In the genomic region with DNA sequence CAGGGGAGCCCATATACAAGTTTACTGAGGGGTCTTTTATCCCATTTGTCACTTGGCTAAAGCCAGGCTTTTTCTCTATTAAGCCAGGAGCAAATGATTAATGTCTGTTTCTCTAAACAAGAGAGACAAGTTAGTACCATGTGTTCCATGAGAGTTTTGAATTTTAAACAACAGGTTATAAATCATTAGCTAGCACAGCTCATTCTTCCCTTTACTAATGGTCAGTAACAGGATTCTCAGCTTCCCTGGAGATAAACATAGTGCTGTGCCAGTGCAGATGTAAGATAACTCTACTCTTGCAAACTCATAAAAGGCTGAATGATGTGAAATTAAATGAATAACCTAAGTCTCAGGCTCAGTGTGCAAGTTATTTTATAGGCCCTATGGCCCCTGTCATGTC, we compare ENCODE assay signal across 16 cellular contexts.
DNase-seq lines count a peak whose midpoint lies in the region; ATAC-seq and TF ChIP-seq lines count a peak whose summit lies in the region.
"Had no signal": no experiment of that assay in that cellular context is flagged by ENCODE, and none has a peak within 500 bp of the region (broad histone marks: within the 10 kb centered on the region; RNA-seq: fewer than 3 reads in every experiment).

No MANE protein-coding gene starts in this region.

- H3K4me3 ChIP-seq in epithelial cell of proximal tubule (ENCODE audit: low read depth, low read length), result no peak overlapping the region
- H3K4me3 ChIP-seq in gastrocnemius medialis, result no peak overlapping the region
- H3K4me3 ChIP-seq: BLaER1 treated with 17β-estradiol and CSF1 and Interleukin-3, amounts not matched to agents 10 nM and 100 nM; K562 had no signal

- H3K4me1 Mint-ChIP-seq in nephron, result peaks cover 8% of the 10 kb centered on the region

- no peaks in the 10 kb centered on the region for H3K27me3 Mint-ChIP-seq in nephron (ENCODE audit: low read depth)

- TF ChIP-seq CTCF in epithelial cell of proximal tubule (conservative IDR thresholded peaks at IDR 0.05; ENCODE audit: low read depth, low read length) (no peak), nephron (IDR thresholded peaks at IDR 0.05; ENCODE audit: unreplicated experiment in 3 of 3) (no peak), gastrocnemius medialis (IDR thresholded peaks at IDR 0.05 in 4 of 5, conservative IDR thresholded peaks at IDR 0.05 in 1 of 5) (no peak)

- H3K27me3 ChIP-seq in gastrocnemius medialis, result no peaks in the 10 kb centered on the region
- H3K27me3 ChIP-seq: BLaER1 treated with 17β-estradiol and CSF1 and Interleukin-3, amounts not matched to agents 10 nM and 100 nM had no signal

- DNase-seq in ACHN (peak; percentile 16), M059J (ENCODE audit: low read depth) (peak; percentile 20), epithelial cell of proximal tubule (ENCODE audit: low read depth) (peak; percentile 63), NCI-H2171 treated with DMSO at 0.1 percent for 48 hours (lab: John Stamatoyannopoulos, UW) (no peak), NCI-H526 (lab: John Stamatoyannopoulos, UW) (no peak), gastrocnemius medialis (no peak)
- DNase-seq in stimulated activated CD4-positive, alpha-beta T cell treated with anti-CD3 and anti-CD28 coated beads, Interleukin-4, amount 100 ng/mL, for 24 hours, result no peak
- DNase-seq: DMS 273 treated with DMSO at 0.1 percent for 48 hours, EL, HFFc6, NCI-H1417 treated with DMSO at 0.1 percent for 48 hours, NCI-H1930, NCI-H82 had no signal

- H3K4me1 ChIP-seq in gastrocnemius medialis, result no peaks in the 10 kb centered on the region

- in situ Hi-C loops in ACHN (cut with HindIII; ENCODE audit: low pct_ligation_motif_present, low pct_unique_long_range_greater_than_20kb, low sequenced_read_pairs), result no loop called here
- in situ Hi-C loops in gastrocnemius medialis (cut with MboI; ENCODE audit: low sequenced_read_pairs in 4 of 4), result no loop called here

- peak overlapping the region; percentile 43 to 58 (median 57) for H3K27ac Mint-ChIP-seq in nephron
- H3K27ac Mint-ChIP-seq: HFFc6 had no signal

- H3K36me3 ChIP-seq in gastrocnemius medialis, result no peaks in the 10 kb centered on the region
- H3K36me3 ChIP-seq: BLaER1 treated with 17β-estradiol and CSF1 and Interleukin-3, amounts not matched to agents 10 nM and 100 nM had no signal

- H3K9me3 Mint-ChIP-seq in nephron, result no peaks in the 10 kb centered on the region

- TF ChIP-seq POLR2A in gastrocnemius medialis (IDR thresholded peaks at IDR 0.05), result no peak

- no peaks in the 10 kb centered on the region for H3K36me3 Mint-ChIP-seq in nephron (ENCODE audit: low read depth)

- intact Hi-C loops in gastrocnemius medialis (cut with DNase I; ENCODE audit: low total_unique reads), result no loop called here

- H3K4me3 Mint-ChIP-seq in nephron, result no peak overlapping the region
- H3K4me3 Mint-ChIP-seq: HFFc6 had no signal

- no peak overlapping the region for H3K27ac ChIP-seq in gastrocnemius medialis
- H3K27ac ChIP-seq: BLaER1 treated with 17β-estradiol and CSF1 and Interleukin-3, amounts not matched to agents 10 nM and 100 nM had no signal

- ATAC-seq in gastrocnemius medialis, result no peak
- ATAC-seq: K562 had no signal

- H3K9me3 ChIP-seq in gastrocnemius medialis, result no peaks in the 10 kb centered on the region
- H3K9me3 ChIP-seq: BLaER1 treated with 17β-estradiol and CSF1 and Interleukin-3, amounts not matched to agents 10 nM and 100 nM had no signal

Comparison
In these comparisons a context has a peak if more than half of its experiments do, and no peak if none do; other contexts are left out.
1. DNase-seq: peak in ACHN (single experiment), M059J (single experiment) and epithelial cell of proximal tubule (single experiment); none in NCI-H2171 treated with DMSO at 0.1 percent for 48 hours (single experiment), NCI-H526 (0 of 2), stimulated activated CD4-positive, alpha-beta T cell treated with anti-CD3 and anti-CD28 coated beads, Interleukin-4, amount 100 ng/mL, for 24 hours (single experiment) and gastrocnemius medialis (0 of 2).